Comparison of ENCODE assay signal across 22 cellular contexts in genomic region chr4:84767163-84767562, GRCh38.
"Had no signal": no experiment of that assay in that cellular context is flagged by ENCODE, and none has a peak within 500 bp of the region (broad histone marks: within the 10 kb centered on the region; RNA-seq: fewer than 3 reads in every experiment).

No MANE protein-coding gene starts in this region.

- DNase-seq: cortex of kidney; dorsolateral prefrontal cortex; effector CD8-positive, alpha-beta T cell; foreskin melanocyte; kidney; left cardiac atrium; left ventricle myocardium inferior; mesenchymal stem cell; midbrain; occipital lobe; psoas muscle; retina; right lobe of liver; stimulated activated CD4-positive, alpha-beta T cell treated with anti-CD3 and anti-CD28 coated beads, Interleukin-4, amount 100 ng/mL, for 1 hour; stimulated activated CD8-positive, alpha-beta memory T cell treated with anti-CD3 and anti-CD28 coated beads, Interleukin-4, amount 100 ng/mL, for 48 hours; stimulated activated naive CD8-positive, alpha-beta T cell treated with anti-CD3 and anti-CD28 coated beads, Interleukin-15, amount 100 ng/mL, for 72 hours; testis; upper lobe of right lung had no signal

- H3K27ac Mint-ChIP-seq: natural killer cell treated with Interleukin-12 subunit alpha and Interleukin-12 subunit beta and Interleukin-15 and Interleukin-18, amount 100 ng/mL, for 72 hours; stimulated activated memory B cell treated with anti-CD40 and anti-IgM and Interleukin-4, amounts not matched to agents 10 μg/mL and 1 μg/mL and 100 μg/mL, for 72 hours; stimulated activated naive CD8-positive, alpha-beta T cell treated with anti-CD3 and anti-CD28 coated beads, Interleukin-15, amount 100 ng/mL, for 72 hours had no signal

- H3K4me1 Mint-ChIP-seq: stimulated activated memory B cell treated with anti-CD40 and anti-IgM and Interleukin-4, amounts not matched to agents 10 μg/mL and 1 μg/mL and 100 μg/mL, for 72 hours; stimulated activated naive CD8-positive, alpha-beta T cell treated with anti-CD3 and anti-CD28 coated beads, Interleukin-15, amount 100 ng/mL, for 72 hours had no signal

- H3K4me3 Mint-ChIP-seq: natural killer cell treated with Interleukin-12 subunit alpha and Interleukin-12 subunit beta and Interleukin-15 and Interleukin-18, amount 100 ng/mL, for 72 hours; stimulated activated memory B cell treated with anti-CD40 and anti-IgM and Interleukin-4, amounts not matched to agents 10 μg/mL and 1 μg/mL and 100 μg/mL, for 72 hours; stimulated activated naive CD8-positive, alpha-beta T cell treated with anti-CD3 and anti-CD28 coated beads, Interleukin-15, amount 100 ng/mL, for 72 hours had no signal

- ATAC-seq: left cardiac atrium; natural killer cell treated with Interleukin-12 subunit alpha and Interleukin-12 subunit beta and Interleukin-15 and Interleukin-18, amount 100 ng/mL, for 72 hours; psoas muscle; right lobe of liver; stimulated activated memory B cell treated with anti-CD40 and anti-IgM and Interleukin-4, amounts not matched to agents 10 μg/mL and 1 μg/mL and 100 μg/mL, for 72 hours; stimulated activated naive CD8-positive, alpha-beta T cell treated with anti-CD3 and anti-CD28 coated beads, Interleukin-15, amount 100 ng/mL, for 72 hours; upper lobe of right lung had no signal

- H3K36me3 Mint-ChIP-seq: natural killer cell treated with Interleukin-12 subunit alpha and Interleukin-12 subunit beta and Interleukin-15 and Interleukin-18, amount 100 ng/mL, for 72 hours; stimulated activated memory B cell treated with anti-CD40 and anti-IgM and Interleukin-4, amounts not matched to agents 10 μg/mL and 1 μg/mL and 100 μg/mL, for 72 hours had no signal

- H3K9me3 Mint-ChIP-seq: natural killer cell treated with Interleukin-12 subunit alpha and Interleukin-12 subunit beta and Interleukin-15 and Interleukin-18, amount 100 ng/mL, for 72 hours; stimulated activated memory B cell treated with anti-CD40 and anti-IgM and Interleukin-4, amounts not matched to agents 10 μg/mL and 1 μg/mL and 100 μg/mL, for 72 hours; stimulated activated naive CD8-positive, alpha-beta T cell treated with anti-CD3 and anti-CD28 coated beads, Interleukin-15, amount 100 ng/mL, for 72 hours had no signal

- H3K9me3 ChIP-seq: left ventricle myocardium inferior, psoas muscle, right lobe of liver, testis, tibial nerve, upper lobe of right lung, vagina had no signal

- H3K27me3 Mint-ChIP-seq: natural killer cell treated with Interleukin-12 subunit alpha and Interleukin-12 subunit beta and Interleukin-15 and Interleukin-18, amount 100 ng/mL, for 72 hours; stimulated activated memory B cell treated with anti-CD40 and anti-IgM and Interleukin-4, amounts not matched to agents 10 μg/mL and 1 μg/mL and 100 μg/mL, for 72 hours; stimulated activated naive CD8-positive, alpha-beta T cell treated with anti-CD3 and anti-CD28 coated beads, Interleukin-15, amount 100 ng/mL, for 72 hours had no signal
